ENCODE assay signal across 13 cellular contexts in the genomic region with DNA sequence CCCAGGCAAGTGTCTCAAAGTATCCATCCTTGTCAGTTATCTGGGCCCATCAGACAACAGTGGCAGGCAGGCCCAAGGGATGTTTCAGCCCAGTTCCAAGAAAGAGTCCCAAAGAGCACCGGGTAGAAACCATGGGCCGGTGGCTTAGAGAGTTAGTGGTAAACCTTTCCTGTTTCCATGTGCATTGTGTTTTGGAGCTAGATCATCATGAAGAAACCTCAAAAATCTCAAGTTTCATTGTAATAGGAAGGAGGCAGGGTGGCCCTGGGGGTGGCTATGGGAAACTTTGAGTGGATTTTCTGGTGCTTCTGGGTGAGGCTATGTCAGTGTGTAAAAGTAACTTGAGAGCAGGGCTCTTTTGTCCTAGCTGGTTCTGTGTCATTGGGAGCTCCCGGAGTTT.
DNase-seq lines count a peak whose midpoint lies in the region; ATAC-seq and TF ChIP-seq lines count a peak whose summit lies in the region.
"Had no signal": no experiment of that assay in that cellular context is flagged by ENCODE, and none has a peak within 500 bp of the region (broad histone marks: within the 10 kb centered on the region; RNA-seq: fewer than 3 reads in every experiment).

No MANE protein-coding gene starts in this region.

- no peak overlapping the region for H3K4me2 ChIP-seq in mesendoderm (ENCODE audit: low read length)

- H2BK120ac ChIP-seq in mesendoderm (ENCODE audit: low read depth, low read length), result no peak overlapping the region

- H3K4me3 ChIP-seq in CD4-positive, CD25-positive, alpha-beta regulatory T cell (ENCODE audit: low read depth, low read length), result no peak overlapping the region
- H3K4me3 ChIP-seq in mesendoderm (ENCODE audit: low read length) (no peak overlapping the region), prostate gland (no peak overlapping the region)
- H3K4me3 ChIP-seq: coronary artery, pancreas, tibial nerve had no signal

- H3K36me3 ChIP-seq in CD4-positive, CD25-positive, alpha-beta regulatory T cell (ENCODE audit: control insufficient read depth, insufficient read depth, low read length), result no peaks in the 10 kb centered on the region
- H3K36me3 ChIP-seq in KOPT-K1 (ENCODE audit: insufficient read depth, low read length), result no peaks in the 10 kb centered on the region
- H3K36me3 ChIP-seq in mesendoderm (ENCODE audit: control insufficient read depth, insufficient read depth, low read length), result no peaks in the 10 kb centered on the region
- H3K36me3 ChIP-seq in prostate gland, result no peaks in the 10 kb centered on the region
- H3K36me3 ChIP-seq: pancreas, tibial nerve had no signal

- H3K27me3 Mint-ChIP-seq in CD4-positive, CD25-positive, alpha-beta regulatory T cell, result no peaks in the 10 kb centered on the region
- no peaks in the 10 kb centered on the region for H3K27me3 Mint-ChIP-seq in activated T-cell treated with anti-CD3 and anti-CD28 coated beads, Interleukin-2, amount 50 U/mL, for 4 hours (ENCODE audit: low read depth)

- H3K27ac Mint-ChIP-seq in CD4-positive, CD25-positive, alpha-beta regulatory T cell, result peak overlapping the region; percentile 75 to 98 (median 89)

- H3K36me3 Mint-ChIP-seq in CD4-positive, CD25-positive, alpha-beta regulatory T cell, result peaks cover 28% of the 10 kb centered on the region
- no peaks in the 10 kb centered on the region for H3K36me3 Mint-ChIP-seq in activated T-cell treated with anti-CD3 and anti-CD28 coated beads, Interleukin-2, amount 50 U/mL, for 4 hours (ENCODE audit: insufficient read depth)

- intact Hi-C loops in prostate gland (cut with DNase I) (no loop called here), Right ventricle myocardium superior (cut with DNase I) (no loop called here)

- H3K9me3 ChIP-seq in CD4-positive, CD25-positive, alpha-beta regulatory T cell (ENCODE audit: control insufficient read depth in 2 of 2, low read length in 2 of 2), result no peaks in the 10 kb centered on the region
- H3K9me3 ChIP-seq in KOPT-K1 (ENCODE audit: insufficient read depth, low read length, poor library complexity, severe bottlenecking), result no peaks in the 10 kb centered on the region
- no peaks in the 10 kb centered on the region for H3K9me3 ChIP-seq in prostate gland
- H3K9me3 ChIP-seq: pancreas, SK-N-SH, tibial nerve had no signal

- H3K23ac ChIP-seq in mesendoderm (ENCODE audit: low read length), result no peak overlapping the region

- WGBS in mesendoderm (ENCODE audit: extremely low coverage, insufficient coverage, low lambda C conversion rate), result no CpG with 5 or more reads among the region's 3 CpGs
- WGBS in prostate gland, result 77% methylated on average over 3 of the region's 3 CpGs

- no peaks in the 10 kb centered on the region for H3K79me1 ChIP-seq in mesendoderm (ENCODE audit: low read length)

- ATAC-seq in CD4-positive, CD25-positive, alpha-beta regulatory T cell (ENCODE audit: low read depth in 2 of 2), result no peak
- ATAC-seq in activated T-cell treated with anti-CD3 and anti-CD28 coated beads, Interleukin-2, amount 50 U/mL, for 4 hours, result peak; percentile 23 to 33
- ATAC-seq in GM18498 (IDR thresholded peaks at IDR 0.05; ENCODE audit: unreplicated experiment) (no peak), left lobe of liver (no peak), Right ventricle myocardium superior (ENCODE audit: poor library complexity) (no peak)
- ATAC-seq: pancreas had no signal

- no peaks in the 10 kb centered on the region for H3K79me2 ChIP-seq in mesendoderm (ENCODE audit: control insufficient read depth, insufficient read depth, low read length)

- no peak overlapping the region for H2BK5ac ChIP-seq in mesendoderm (ENCODE audit: low read length)

- H3K56ac ChIP-seq in mesendoderm (ENCODE audit: low read length), result no peak overlapping the region

- peaks cover 33 to 93% (median 59%) of the 10 kb centered on the region in 4 donors for H3K4me1 Mint-ChIP-seq in CD4-positive, CD25-positive, alpha-beta regulatory T cell
- peaks cover 74% of the 10 kb centered on the region for H3K4me1 Mint-ChIP-seq in activated T-cell treated with anti-CD3 and anti-CD28 coated beads, Interleukin-2, amount 50 U/mL, for 4 hours (ENCODE audit: low read depth)

- H3K27me3 ChIP-seq in CD4-positive, CD25-positive, alpha-beta regulatory T cell (ENCODE audit: control insufficient read depth, insufficient read depth, low read length), result no peaks in the 10 kb centered on the region
- H3K27me3 ChIP-seq in mesendoderm (ENCODE audit: insufficient read depth, low read length, poor library complexity) (no peaks in the 10 kb centered on the region), prostate gland (replicated peaks; ENCODE audit: insufficient read depth) (no peaks in the 10 kb centered on the region)
- H3K27me3 ChIP-seq: pancreas, tibial nerve had no signal

- peak overlapping the region; percentile 10 to 64 (median 24) for H3K4me3 Mint-ChIP-seq in CD4-positive, CD25-positive, alpha-beta regulatory T cell
- H3K4me3 Mint-ChIP-seq in activated T-cell treated with anti-CD3 and anti-CD28 coated beads, Interleukin-2, amount 50 U/mL, for 4 hours, result no peak overlapping the region

- peak overlapping the region; percentile 39 for H3K18ac ChIP-seq in mesendoderm (ENCODE audit: low read length)

- H4K8ac ChIP-seq in mesendoderm (ENCODE audit: low read depth, low read length), result no peak overlapping the region

- peaks cover 0 to 1% (median 0%) of the 10 kb centered on the region in 7 donors for H3K9me3 Mint-ChIP-seq in CD4-positive, CD25-positive, alpha-beta regulatory T cell
- no peaks in the 10 kb centered on the region for H3K9me3 Mint-ChIP-seq in activated T-cell treated with anti-CD3 and anti-CD28 coated beads, Interleukin-2, amount 50 U/mL, for 4 hours

- H2AK5ac ChIP-seq in mesendoderm (ENCODE audit: low read length), result no peak overlapping the region

- H3K4ac ChIP-seq in mesendoderm (ENCODE audit: low read depth, low read length), result no peak overlapping the region

- no peak for TF ChIP-seq CTCF in prostate gland (IDR thresholded peaks at IDR 0.05)

- no peak overlapping the region for H2BK15ac ChIP-seq in mesendoderm (replicated peaks; ENCODE audit: low read depth)

- no peak overlapping the region for H3K27ac ChIP-seq in CD4-positive, CD25-positive, alpha-beta regulatory T cell (ENCODE audit: insufficient read depth, low read length, poor library complexity, severe bottlenecking)
- H3K27ac ChIP-seq in KOPT-K1 (ENCODE audit: low read depth, low read length, poor library complexity, severe bottlenecking) (peak overlapping the region; percentile 99), mesendoderm (ENCODE audit: low read depth, low read length) (no peak overlapping the region), prostate gland (no peak overlapping the region)
- H3K27ac ChIP-seq: coronary artery, pancreas, tibial nerve had no signal

- peaks cover 54% of the 10 kb centered on the region for H3K4me1 ChIP-seq in CD4-positive, CD25-positive, alpha-beta regulatory T cell (ENCODE audit: control insufficient read depth, insufficient read depth, low read length, poor library complexity, severe bottlenecking)
- peaks cover 3% of the 10 kb centered on the region for H3K4me1 ChIP-seq in mesendoderm (ENCODE audit: control insufficient read depth, low read depth, low read length)
- H3K4me1 ChIP-seq in prostate gland (replicated peaks), result no peaks in the 10 kb centered on the region
- H3K4me1 ChIP-seq: pancreas had no signal

- H4K5ac ChIP-seq in mesendoderm (ENCODE audit: low read length), result no peak overlapping the region

- no peak overlapping the region for H3K9ac ChIP-seq in mesendoderm (ENCODE audit: low read length)
- H3K9ac ChIP-seq: SK-N-SH had no signal

- DNase-seq in CD4-positive, CD25-positive, alpha-beta regulatory T cell, result no peak
- no peak for DNase-seq in activated T-cell treated with anti-CD3 and anti-CD28 coated beads, Interleukin-2, amount 50 U/mL, for 4 hours
- DNase-seq in mesendoderm (no peak), prostate gland (ENCODE audit: low spot score) (no peak), left lobe of liver (ENCODE audit: low spot score) (no peak), Right ventricle myocardium superior (no peak)
- DNase-seq: NCI-H526, pancreas, SK-N-SH had no signal

- no peak for TF ChIP-seq POLR2A in prostate gland (IDR thresholded peaks at IDR 0.05)

Comparison
In these comparisons a context has a peak if more than half of its experiments do, and no peak if none do; other contexts are left out.
1. ATAC-seq: peak in activated T-cell treated with anti-CD3 and anti-CD28 coated beads, Interleukin-2, amount 50 U/mL, for 4 hours (2 of 2); none in CD4-positive, CD25-positive, alpha-beta regulatory T cell (0 of 2), GM18498 (single experiment), left lobe of liver (single experiment) and Right ventricle myocardium superior (single experiment).